In the genomic region with DNA sequence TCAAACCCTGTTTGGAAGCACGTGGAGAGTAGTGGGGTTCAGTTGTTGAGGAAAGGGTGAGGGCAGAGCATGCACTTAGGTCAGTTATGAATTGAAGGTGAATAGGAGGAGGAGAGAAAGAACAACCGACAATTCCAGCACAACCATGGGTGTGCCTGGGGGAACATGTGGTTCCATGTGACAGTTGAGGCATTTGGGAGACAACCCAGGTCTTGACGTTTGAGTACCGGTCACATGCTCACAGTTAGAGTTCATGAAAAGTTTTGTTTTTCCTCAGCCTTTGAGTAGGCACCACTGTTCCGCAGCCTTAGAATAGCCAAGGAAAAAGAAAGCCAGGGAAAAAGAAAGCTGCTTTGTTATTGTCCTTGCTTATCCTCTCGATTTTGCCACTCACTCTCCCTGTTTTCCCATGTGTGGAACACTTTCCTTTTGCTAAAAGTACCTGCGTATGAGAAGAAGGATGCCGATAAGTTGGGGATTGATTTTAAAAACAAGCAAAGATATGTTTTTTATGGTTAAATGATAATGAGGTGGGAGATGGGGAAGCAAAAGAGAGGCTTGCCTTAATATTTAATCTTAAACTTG, we compare ENCODE assay signal across 15 cellular contexts. TPM values are rescaled to one million over a fixed set of nuclear protein-coding genes. Genes with fewer than 3 reads are reported as not detected.
DNase-seq lines count a peak whose midpoint lies in the region; ATAC-seq and TF ChIP-seq lines count a peak whose summit lies in the region.
"Had no signal": no experiment of that assay in that cellular context is flagged by ENCODE, and none has a peak within 500 bp of the region (broad histone marks: within the 10 kb centered on the region; RNA-seq: fewer than 3 reads in every experiment).

No MANE protein-coding gene starts in this region.

- H3K27ac ChIP-seq in lower lobe of right lung, result peak overlapping the region; percentile 9
- H3K27ac ChIP-seq in substantia nigra (ENCODE audit: low read depth, low read length, poor library complexity, severe bottlenecking), result peak overlapping the region; percentile 58
- H3K27ac ChIP-seq: SK-N-MC, VCaP had no signal

- intact Hi-C loops in lower lobe of right lung (cut with DNase I), result no loop called here

- H3K4me1 ChIP-seq in lower lobe of right lung, result no peaks in the 10 kb centered on the region

- no peaks in the 10 kb centered on the region for H3K9me3 ChIP-seq in lower lobe of right lung

- ATAC-seq in lower lobe of right lung (no peak), HG02852 (IDR thresholded peaks at IDR 0.05; ENCODE audit: unreplicated experiment) (no peak), GM21528 (IDR thresholded peaks at IDR 0.05; ENCODE audit: low FRiP score, unreplicated experiment) (no peak), HG02623 (IDR thresholded peaks at IDR 0.05; ENCODE audit: unreplicated experiment) (no peak)
- ATAC-seq: natural killer cell; stimulated activated memory B cell treated with anti-CD40 and anti-IgM and Interleukin-4, amounts not matched to agents 10 μg/mL and 1 μg/mL and 100 μg/mL, for 72 hours had no signal

- peaks cover 50% of the 10 kb centered on the region for H3K36me3 ChIP-seq in lower lobe of right lung

- no peak overlapping the region for H3K4me3 ChIP-seq in lower lobe of right lung
- H3K4me3 ChIP-seq: SK-N-MC had no signal

- TF ChIP-seq CTCF in lower lobe of right lung (IDR thresholded peaks at IDR 0.05), result no peak

- H3K27me3 ChIP-seq in lower lobe of right lung (ENCODE audit: low read depth), result no peaks in the 10 kb centered on the region

- DNase-seq in anterior cingulate cortex (lab: John Stamatoyannopoulos, UW) (peak in 31 of 58 donors; percentile 8 to 74 (median 24)), fibroblast of peridontal ligament (ENCODE audit: extremely low read depth) (peak; percentile 60), lower lobe of right lung (no peak), substantia nigra (lab: John Stamatoyannopoulos, UW) (peak in 32 of 49 donors; percentile 8 to 74 (median 31)), activated gamma-delta T cell treated with Interleukin-2 at 50 U/mL for 16 hours (no peak)
- DNase-seq: natural killer cell, NCI-H1092, NCI-H2171 treated with DMSO at 0.1 percent for 48 hours had no signal

RNA-seq across cellular contexts. Expression of gene ABCC11, which starts 25.6 kb away (rescaled TPM):
- not detected for total RNA-seq in lower lobe of right lung
- total RNA-seq: skeletal muscle tissue had no signal

RNA-seq across cellular contexts. Expression of gene LONP2, which starts 28.8 kb away (rescaled TPM):
- 61.0 TPM for total RNA-seq in lower lobe of right lung

Comparison
In these comparisons a context has a peak if more than half of its experiments do, and no peak if none do; other contexts are left out.
1. DNase-seq: peak in anterior cingulate cortex (31 of 58), fibroblast of peridontal ligament (single experiment) and substantia nigra (32 of 49); none in lower lobe of right lung (single experiment) and activated gamma-delta T cell treated with Interleukin-2 at 50 U/mL for 16 hours (single experiment).